In the genomic region with DNA sequence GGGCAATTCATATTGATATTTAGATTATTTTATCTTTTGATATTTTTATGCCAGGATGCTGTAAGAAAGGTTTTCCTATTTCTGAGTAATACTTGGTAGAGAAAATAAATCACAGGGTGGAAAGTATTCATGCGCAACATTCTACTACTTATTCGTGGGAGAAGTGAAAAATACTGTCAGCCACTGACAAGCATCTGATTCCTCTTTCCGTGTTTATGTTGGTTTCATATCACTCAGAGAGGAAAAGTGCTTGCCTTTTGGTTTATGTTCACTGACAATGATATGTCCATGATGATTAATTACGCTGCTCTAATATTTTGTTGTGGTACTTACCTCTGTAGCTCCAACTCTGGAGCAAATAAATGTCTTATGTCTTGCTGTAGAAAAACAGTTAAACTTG, we compare ENCODE assay signal across 32 cellular contexts.
"Had no signal": no experiment of that assay in that cellular context is flagged by ENCODE, and none has a peak within 500 bp of the region (broad histone marks: within the 10 kb centered on the region; RNA-seq: fewer than 3 reads in every experiment).

No MANE protein-coding gene starts in this region.

- H3K27me3 ChIP-seq: gastrocnemius medialis, neural progenitor cell, sigmoid colon, upper lobe of right lung had no signal

- H3K79me2 ChIP-seq: parathyroid adenoma had no signal

- H3K27me3 Mint-ChIP-seq: activated naive CD4-positive, alpha-beta T cell treated with anti-CD3 and anti-CD28 coated beads, Interleukin-2, amount 10 ng/mL, durations not matched to agents 7 days and 5 days; effector memory CD8-positive, alpha-beta T cell; stimulated activated naive CD8-positive, alpha-beta T cell treated with anti-CD3 and anti-CD28 coated beads, Interleukin-15, amount 100 ng/mL, for 72 hours had no signal

- H2AFZ ChIP-seq: neural progenitor cell, parathyroid adenoma had no signal

- H3K36me3 ChIP-seq: gastrocnemius medialis, left ventricle myocardium inferior, neural progenitor cell, sigmoid colon, upper lobe of right lung, WERI-Rb-1 had no signal

- DNase-seq: activated CD4-positive, alpha-beta T cell treated with anti-CD3 and anti-CD28 coated beads for 48 hours; activated CD4-positive, alpha-beta T cell treated with anti-CD3 and anti-CD28 coated beads, Interleukin-2, amount 50 U/mL, for 48 hours; activated CD8-positive, alpha-beta memory T cell treated with anti-CD3 and anti-CD28 coated beads for 24 hours; activated CD8-positive, alpha-beta memory T cell treated with anti-CD3 and anti-CD28 coated beads, Interleukin-2, amount 50 U/mL, for 4 hours; activated gamma-delta T cell; activated naive CD4-positive, alpha-beta T cell treated with anti-CD3 and anti-CD28 coated beads, Interleukin-2, amount 10 ng/mL, durations not matched to agents 7 days and 5 days; activated T-cell treated with anti-CD3 and anti-CD28 coated beads, Interleukin-2, amount 50 U/mL, for 1 hour; amniotic stem cell; caudate nucleus; cortex of kidney; effector memory CD8-positive, alpha-beta T cell; erythroblast; gastrocnemius medialis; glutamatergic neuron; left ventricle myocardium inferior; mesendoderm; natural killer cell; occipital lobe; psoas muscle; sigmoid colon; small intestine; stimulated activated CD4-positive, alpha-beta T cell treated with anti-CD3 and anti-CD28 coated beads, Interleukin-4, amount 100 ng/mL, for 24 hours; stimulated activated naive CD8-positive, alpha-beta T cell treated with anti-CD3 and anti-CD28 coated beads, Interleukin-15, amount 100 ng/mL, for 72 hours; substantia nigra; T-helper 9 cell; upper lobe of right lung; WERI-Rb-1 had no signal

- H3K9me3 ChIP-seq: gastrocnemius medialis, psoas muscle, upper lobe of right lung had no signal

- H3K4me2 ChIP-seq: neural progenitor cell had no signal

- H3K4me1 ChIP-seq: gastrocnemius medialis, left ventricle myocardium inferior, neural progenitor cell, parathyroid adenoma, psoas muscle, sigmoid colon, upper lobe of right lung had no signal

- H3K27ac ChIP-seq: gastrocnemius medialis, left ventricle myocardium inferior, neural progenitor cell, parathyroid adenoma, psoas muscle, sigmoid colon, upper lobe of right lung, WERI-Rb-1 had no signal

- H3K9me3 Mint-ChIP-seq: activated naive CD4-positive, alpha-beta T cell treated with anti-CD3 and anti-CD28 coated beads, Interleukin-2, amount 10 ng/mL, durations not matched to agents 7 days and 5 days; neural progenitor cell had no signal

- H3K36me3 Mint-ChIP-seq: activated naive CD4-positive, alpha-beta T cell treated with anti-CD3 and anti-CD28 coated beads, Interleukin-2, amount 10 ng/mL, durations not matched to agents 7 days and 5 days; natural killer cell; neural progenitor cell; stimulated activated effector memory CD8-positive, alpha-beta T cell treated with anti-CD3 and anti-CD28 coated beads, Interleukin-12 subunit alpha, Interleukin-12 subunit beta, amount 100 ng/mL, for 72 hours had no signal

- H3K9ac ChIP-seq: neural progenitor cell, parathyroid adenoma had no signal

- H3K4me3 ChIP-seq: gastrocnemius medialis, left ventricle myocardium inferior, lung, neural progenitor cell, psoas muscle, sigmoid colon, upper lobe of right lung had no signal

- ATAC-seq: activated CD4-positive, CD25-positive, alpha-beta regulatory T cell treated with anti-CD3 and anti-CD28 coated beads, Interleukin-2, amount 50 U/mL, for 24 hours; effector memory CD8-positive, alpha-beta T cell; gastrocnemius medialis; natural killer cell; psoas muscle; stimulated activated effector memory CD8-positive, alpha-beta T cell treated with anti-CD3 and anti-CD28 coated beads, Interleukin-12 subunit alpha, Interleukin-12 subunit beta, amount 100 ng/mL, for 72 hours; stimulated activated naive CD8-positive, alpha-beta T cell treated with anti-CD3 and anti-CD28 coated beads, Interleukin-15, amount 100 ng/mL, for 72 hours; upper lobe of right lung had no signal

- H3K4me3 Mint-ChIP-seq: activated naive CD4-positive, alpha-beta T cell treated with anti-CD3 and anti-CD28 coated beads, Interleukin-2, amount 10 ng/mL, durations not matched to agents 7 days and 5 days; effector memory CD8-positive, alpha-beta T cell; natural killer cell; neural progenitor cell; stimulated activated effector memory CD8-positive, alpha-beta T cell treated with anti-CD3 and anti-CD28 coated beads, Interleukin-12 subunit alpha, Interleukin-12 subunit beta, amount 100 ng/mL, for 72 hours; stimulated activated naive CD8-positive, alpha-beta T cell treated with anti-CD3 and anti-CD28 coated beads, Interleukin-15, amount 100 ng/mL, for 72 hours had no signal

- H3K4me1 Mint-ChIP-seq: activated naive CD4-positive, alpha-beta T cell treated with anti-CD3 and anti-CD28 coated beads, Interleukin-2, amount 10 ng/mL, durations not matched to agents 7 days and 5 days; natural killer cell; neural progenitor cell; stimulated activated effector memory CD8-positive, alpha-beta T cell treated with anti-CD3 and anti-CD28 coated beads, Interleukin-12 subunit alpha, Interleukin-12 subunit beta, amount 100 ng/mL, for 72 hours; stimulated activated naive CD8-positive, alpha-beta T cell treated with anti-CD3 and anti-CD28 coated beads, Interleukin-15, amount 100 ng/mL, for 72 hours had no signal
